1 cellular context compared by ENCODE assay signal in genomic region chr19:16363852-16364230, GRCh38.
TF ChIP-seq lines count a peak whose summit lies in the region.

No MANE protein-coding gene starts in this region.

TF ChIP-seq in HepG2, 621 proteins besides CTCF, POLR2A, EP300 and RAD21:
- no peak for TF ChIP-seq ZNF768 (CRISPR knock-in tag; IDR thresholded peaks at IDR 0.05)
- TF ChIP-seq ZMAT3 (CRISPR knock-in tag; conservative IDR thresholded peaks at IDR 0.05), result no peak
- TF ChIP-seq, protein P1, sequence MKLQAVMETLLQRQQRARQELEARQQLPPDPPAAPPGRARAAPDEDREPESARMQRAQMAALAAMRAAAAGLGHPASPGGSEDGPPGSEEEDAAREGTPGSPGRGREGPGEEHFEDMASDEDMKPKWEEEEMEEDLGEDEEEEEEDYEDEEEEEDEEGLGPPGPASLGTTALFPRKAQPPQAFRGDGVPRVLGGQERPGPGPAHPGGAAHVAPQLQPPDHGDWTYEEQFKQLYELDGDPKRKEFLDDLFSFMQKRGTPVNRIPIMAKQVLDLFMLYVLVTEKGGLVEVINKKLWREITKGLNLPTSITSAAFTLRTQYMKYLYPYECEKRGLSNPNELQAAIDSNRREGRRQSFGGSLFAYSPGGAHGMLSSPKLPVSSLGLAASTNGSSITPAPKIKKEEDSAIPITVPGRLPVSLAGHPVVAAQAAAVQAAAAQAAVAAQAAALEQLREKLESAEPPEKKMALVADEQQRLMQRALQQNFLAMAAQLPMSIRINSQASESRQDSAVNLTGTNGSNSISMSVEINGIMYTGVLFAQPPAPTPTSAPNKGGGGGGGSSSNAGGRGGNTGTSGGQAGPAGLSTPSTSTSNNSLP (IDR thresholded peaks at IDR 0.05; ENCODE audit: low read depth, low read length), result no peak
- no peak for TF ChIP-seq IKZF4 (CRISPR knock-in tag; IDR thresholded peaks at IDR 0.05; ENCODE audit: borderline replicate concordance, low read depth, not compliant biosample characterization)
- TF ChIP-seq HNF1A (IDR thresholded peaks at IDR 0.05; ENCODE audit: low read depth), result no peak
- TF ChIP-seq HNF1A (CRISPR knock-in tag; IDR thresholded peaks at IDR 0.05; ENCODE audit: borderline replicate concordance), result no peak
- no peak for TF ChIP-seq ZNF850 (CRISPR knock-in tag; conservative IDR thresholded peaks at IDR 0.05)
